1 cellular context compared by ENCODE assay signal in the genomic region with DNA sequence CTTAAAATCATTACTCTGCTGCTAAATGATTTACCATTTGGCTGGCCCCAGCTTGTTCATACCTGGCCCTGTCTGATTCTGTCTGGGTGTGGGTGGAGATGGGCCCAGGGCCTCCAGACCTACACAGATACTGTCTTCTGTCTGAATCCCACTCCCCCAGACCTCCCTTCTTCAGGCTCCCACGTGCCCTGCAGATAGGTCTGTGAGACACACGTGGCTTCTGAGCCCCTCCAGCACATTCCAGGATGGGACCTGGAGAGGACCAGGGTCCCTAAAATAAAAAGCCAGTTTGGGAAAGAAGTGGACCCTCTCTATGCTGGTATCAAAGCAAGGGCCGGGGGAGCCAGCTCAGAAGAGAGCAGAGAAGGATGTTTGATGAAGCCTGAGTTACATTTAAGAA.
TF ChIP-seq lines count a peak whose summit lies in the region.

No MANE protein-coding gene starts in this region.

TF ChIP-seq in HepG2, 621 proteins besides CTCF, POLR2A, EP300 and RAD21:
- TF ChIP-seq, protein P1, sequence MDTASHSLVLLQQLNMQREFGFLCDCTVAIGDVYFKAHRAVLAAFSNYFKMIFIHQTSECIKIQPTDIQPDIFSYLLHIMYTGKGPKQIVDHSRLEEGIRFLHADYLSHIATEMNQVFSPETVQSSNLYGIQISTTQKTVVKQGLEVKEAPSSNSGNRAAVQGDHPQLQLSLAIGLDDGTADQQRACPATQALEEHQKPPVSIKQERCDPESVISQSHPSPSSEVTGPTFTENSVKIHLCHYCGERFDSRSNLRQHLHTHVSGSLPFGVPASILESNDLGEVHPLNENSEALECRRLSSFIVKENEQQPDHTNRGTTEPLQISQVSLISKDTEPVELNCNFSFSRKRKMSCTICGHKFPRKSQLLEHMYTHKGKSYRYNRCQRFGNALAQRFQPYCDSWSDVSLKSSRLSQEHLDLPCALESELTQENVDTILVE (CRISPR knock-in tag; IDR thresholded peaks at IDR 0.05) = no peak
- peak; percentile 91 for TF ChIP-seq MNT (IDR thresholded peaks at IDR 0.05)
